ENCODE assay signal across 8 cellular contexts in the genomic region with DNA sequence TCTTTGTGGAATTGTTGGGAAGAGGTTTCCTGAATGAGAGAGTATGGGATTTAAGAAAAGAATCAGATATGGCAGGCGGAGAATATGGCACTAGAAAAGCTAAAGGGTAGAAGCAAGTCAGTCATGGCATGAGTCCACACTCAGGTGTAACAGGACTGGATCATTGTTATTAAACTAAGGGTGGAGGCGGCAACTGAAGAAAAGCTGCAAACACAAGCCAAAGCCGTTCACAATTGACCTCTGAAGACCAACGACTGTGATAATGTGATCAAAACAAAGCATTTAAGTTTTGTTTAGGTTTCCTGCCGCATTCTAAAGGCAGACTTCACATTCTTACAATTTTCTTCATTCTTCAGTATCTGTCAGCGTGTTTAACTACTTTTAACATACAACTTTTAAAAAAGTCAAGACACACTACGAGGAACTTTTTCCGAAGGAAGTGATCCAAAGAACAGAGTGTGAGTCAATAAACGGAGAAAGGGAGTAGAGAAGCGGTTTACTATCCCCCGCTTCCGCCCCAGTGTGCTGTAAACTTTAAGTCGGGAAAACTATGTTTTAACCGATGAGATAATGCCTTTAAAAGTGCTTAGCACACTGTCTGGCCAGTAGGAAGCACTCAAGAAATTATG. TPM values are rescaled to one million over a fixed set of nuclear protein-coding genes. Genes with fewer than 3 reads are reported as not detected.
DNase-seq lines count a peak whose midpoint lies in the region; ATAC-seq and TF ChIP-seq lines count a peak whose summit lies in the region.

No MANE protein-coding gene starts in this region.

- peak overlapping the region; percentile 99 for H3K27ac Mint-ChIP-seq in memory B cell

- H3K4me3 ChIP-seq in GM12865 (ENCODE audit: low read depth, low read length) (peak overlapping the region; percentile 69), dorsolateral prefrontal cortex (peak overlapping the region; percentile 70 to 99 (median 91)), thymus (ENCODE audit: low read length) (peak overlapping the region; percentile 75)

- peak; percentile 2 for ATAC-seq in HG02884 (IDR thresholded peaks at IDR 0.05; ENCODE audit: unreplicated experiment)
- ATAC-seq in SK-N-SH treated with all-trans-retinoic acid at 6 μM for 48 hours = no peak; the same call in 1 of the 3 replicates
- peak; percentile 2 for ATAC-seq in memory B cell (ENCODE audit: low read depth)
- ATAC-seq in GM19455 (IDR thresholded peaks at IDR 0.05; ENCODE audit: unreplicated experiment) = no peak

- no peaks in the 10 kb centered on the region for H3K27me3 Mint-ChIP-seq in memory B cell

- TF ChIP-seq CTCF in GM12865 (IDR thresholded peaks at IDR 0.05; ENCODE audit: insufficient read depth, low read depth, low read length, missing control alignments) (no peak), dorsolateral prefrontal cortex (IDR thresholded peaks at IDR 0.05 in 54 of 56, conservative IDR thresholded peaks at IDR 0.05 in 2 of 56; ENCODE audit: low read depth in 1 of 56, partially characterized antibody in 56 of 56) (no peak)

- intact Hi-C loops in dorsolateral prefrontal cortex (cut with DNase I) = loop anchor here in 1 of 2 donors (5.0 to 10.0 kb wide), 3 partner anchors 54 to 624 kb away; no protein-coding TSS in a partner anchor

- no peaks in the 10 kb centered on the region for H3K36me3 ChIP-seq in thymus (ENCODE audit: control insufficient read depth, insufficient read depth)

- peaks cover 27% of the 10 kb centered on the region for H3K4me1 Mint-ChIP-seq in memory B cell

- 15% methylated on average over 14 of the region's 14 CpGs for WGBS in thymus

- H3K27me3 ChIP-seq in dorsolateral prefrontal cortex (no peaks in the 10 kb centered on the region), thymus (ENCODE audit: control insufficient read depth, insufficient read depth) (no peaks in the 10 kb centered on the region)

- peak overlapping the region in 58 of 59 donors; percentile 11 to 99 (median 94) for H3K27ac ChIP-seq in dorsolateral prefrontal cortex
- H3K27ac ChIP-seq in thymus (ENCODE audit: low read depth) = peak overlapping the region; percentile 96

- H3K9me3 Mint-ChIP-seq in memory B cell = no peaks in the 10 kb centered on the region

- no peaks in the 10 kb centered on the region for H3K9me3 ChIP-seq in thymus (ENCODE audit: control insufficient read depth)

- DNase-seq in GM12865 (ENCODE audit: low read depth) (peak; percentile 7), dorsolateral prefrontal cortex (no peak), memory B cell (ENCODE audit: low spot score in 2 of 2) (no peak), HK-2 (ENCODE audit: unreplicated experiment) (no peak)

- H3K4me1 ChIP-seq in thymus (ENCODE audit: control insufficient read depth, insufficient read depth, low read length) = peaks cover 13% of the 10 kb centered on the region

- H3K4me3 Mint-ChIP-seq in memory B cell = peak overlapping the region; percentile 97

- peaks cover 2% of the 10 kb centered on the region for H3K36me3 Mint-ChIP-seq in memory B cell

TF ChIP-seq in SK-N-SH treated with all-trans-retinoic acid at 6 μM for 48 hours, 23 proteins besides CTCF, POLR2A, EP300 and RAD21:
- TF ChIP-seq ESRRG (CRISPR knock-in tag; IDR thresholded peaks at IDR 0.05) (no peak), ISL1 (CRISPR knock-in tag; IDR thresholded peaks at IDR 0.05) (0 out of 2 replicates have a peak, but pooled peaks have one; percentile 13)
TF ChIP-seq in SK-N-SH treated with all-trans-retinoic acid at 6 μM for 48 hours: peak in this region for 1.

RNA-seq across cellular contexts. Expression of gene SLAIN2, which starts 0.9 kb away (rescaled TPM):
- 100 to 1,000 TPM in 3 of 120 experiments, 10 to 100 TPM in 117; 34.7 to 126 (median 68.5) TPM for total RNA-seq in dorsolateral prefrontal cortex
- 21.2 TPM for polyA plus RNA-seq in thymus

Comparison
In these comparisons a context has a peak if more than half of its experiments do, and no peak if none do; other contexts are left out.
1. ATAC-seq: peak in HG02884 (single experiment) and memory B cell (single experiment); none in SK-N-SH treated with all-trans-retinoic acid at 6 μM for 48 hours (single experiment) and GM19455 (single experiment).
2. Peak in every context shown above with its lines, with median percentiles within 50 percentile points of each other: H3K4me3 ChIP-seq.